12 cellular contexts compared by ENCODE assay signal in the genomic region with DNA sequence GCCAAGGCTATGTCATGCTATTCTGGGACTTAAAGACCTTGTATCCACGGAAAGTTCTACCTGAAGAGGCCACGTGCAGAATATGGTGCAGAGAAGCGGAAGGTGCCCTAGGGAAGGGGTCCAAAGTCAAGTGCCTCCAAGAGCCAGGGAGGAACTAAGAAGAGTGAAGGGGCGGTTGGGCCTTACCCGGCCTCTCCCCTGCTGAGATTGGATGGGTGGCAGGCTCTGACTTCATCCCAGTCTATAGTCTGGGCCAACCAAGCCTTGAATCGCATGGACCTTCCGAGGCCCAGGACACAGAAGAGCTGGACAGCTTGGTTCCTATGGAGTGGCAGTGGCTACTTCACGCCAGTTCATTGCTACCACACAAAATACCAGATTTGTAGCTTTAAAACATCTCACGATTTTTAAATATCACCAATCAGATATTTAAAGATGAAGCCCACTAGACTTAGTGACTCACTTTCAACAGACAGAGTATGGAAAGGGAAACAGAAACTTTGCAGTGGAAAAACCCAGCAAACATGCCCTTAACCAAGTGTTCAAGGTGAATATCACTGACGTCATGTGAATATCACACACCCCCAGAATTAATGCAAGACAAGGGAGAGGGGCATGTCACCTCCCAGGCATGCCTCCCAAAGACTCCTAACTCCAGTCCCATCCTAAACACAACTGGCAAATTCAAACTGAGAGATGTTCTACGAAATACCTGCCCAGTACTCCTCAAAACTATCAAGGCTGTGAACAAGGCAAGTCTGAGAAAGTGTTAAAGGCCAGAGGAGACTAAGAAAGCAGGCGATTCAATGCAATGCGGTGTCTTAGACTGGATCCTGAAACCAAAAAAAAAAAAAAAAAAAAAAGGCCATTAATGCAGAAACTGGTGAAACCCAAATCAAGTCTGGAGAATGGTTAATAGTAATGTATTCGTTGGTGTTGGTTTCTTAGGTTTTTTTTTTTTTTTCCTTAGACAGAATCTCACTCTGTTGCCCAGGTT. TPM values are rescaled to one million over a fixed set of nuclear protein-coding genes. Genes with fewer than 3 reads are reported as not detected.
DNase-seq lines count a peak whose midpoint lies in the region; ATAC-seq, FAIRE-seq and TF ChIP-seq lines count a peak whose summit lies in the region.
"Had no signal": no experiment of that assay in that cellular context is flagged by ENCODE, and none has a peak within 500 bp of the region (broad histone marks: within the 10 kb centered on the region; RNA-seq: fewer than 3 reads in every experiment).

No MANE protein-coding gene starts in this region.

- H3K4me1 Mint-ChIP-seq in activated T-helper 17 cell treated with anti-CD3 and anti-CD28 coated beads, Interleukin-2, amount 50 U/mL, for 72 hours = peaks cover 13% of the 10 kb centered on the region

- peak overlapping the region; percentile 41 for H3K4me3 Mint-ChIP-seq in activated T-helper 17 cell treated with anti-CD3 and anti-CD28 coated beads, Interleukin-2, amount 50 U/mL, for 72 hours

- intact Hi-C loops in heart right ventricle (cut with DNase I) = loop anchor here in 1 of 10 donors (5.0 kb wide), 1 partner anchor 38 kb away; the partner anchor contains the start of gene PLEKHF1

- no peak overlapping the region for H3K4me2 ChIP-seq in A549

- peak; percentile 36 for FAIRE-seq in A549 (lab: Jason Lieb, UNC)
- FAIRE-seq: colon had no signal

- H3K4me1 ChIP-seq in A549 = no peaks in the 10 kb centered on the region
- peaks cover 3 to 34% (median 20%) of the 10 kb centered on the region in 9 donors for H3K4me1 ChIP-seq in heart right ventricle
- H3K4me1 ChIP-seq: foreskin keratinocyte had no signal

- no peak for TF ChIP-seq POLR2A in A549 (IDR thresholded peaks at IDR 0.05; ENCODE audit: low read length)

- DNase-seq in A549 (ENCODE audit: low read depth in 1 of 2, low spot score in 1 of 2) = no peak
- no peak for DNase-seq in heart right ventricle
- no peak for DNase-seq in cerebellum (ENCODE audit: low spot score)
- DNase-seq: foreskin keratinocyte, mesendoderm had no signal

- TF ChIP-seq CTCF in A549 (IDR thresholded peaks at IDR 0.05) (no peak), heart right ventricle (IDR thresholded peaks at IDR 0.05) (no peak)

- no peak for TF ChIP-seq EP300 in A549 (IDR thresholded peaks at IDR 0.05)

- peaks cover 80% of the 10 kb centered on the region for H3K36me3 Mint-ChIP-seq in activated T-helper 17 cell treated with anti-CD3 and anti-CD28 coated beads, Interleukin-2, amount 50 U/mL, for 72 hours (ENCODE audit: low read depth)

- CTCF ChIA-PET in A549 (lab: Yijun Ruan, JAX) = interaction anchor here (0.6 to 14.1 kb wide), 13 partner anchors 9 to 280 kb away, joined by 3 to 490 read pairs (median 4); partner anchors contain the start of gene POP4

- H3K36me3 ChIP-seq in heart right ventricle = peaks cover 0 to 80% (median 7%) of the 10 kb centered on the region in 9 donors

- ATAC-seq in A549 (no peak), GM18520 (IDR thresholded peaks at IDR 0.05; ENCODE audit: unreplicated experiment) (peak; percentile 58), HG02852 (IDR thresholded peaks at IDR 0.05; ENCODE audit: unreplicated experiment) (peak; percentile 62), heart right ventricle (no peak), HG03159 (IDR thresholded peaks at IDR 0.05; ENCODE audit: unreplicated experiment) (no peak), GM18517 (IDR thresholded peaks at IDR 0.05; ENCODE audit: unreplicated experiment) (no peak)
- ATAC-seq in activated T-helper 17 cell treated with anti-CD3 and anti-CD28 coated beads, Interleukin-2, amount 50 U/mL, for 72 hours (replicated peaks) = peak; percentile 91
- ATAC-seq: foreskin keratinocyte had no signal

- no peak for TF ChIP-seq RAD21 in A549 (conservative IDR thresholded peaks at IDR 0.05 in 1 of 2, IDR thresholded peaks at IDR 0.05 in 1 of 2)

- no peaks in the 10 kb centered on the region for H3K27me3 ChIP-seq in heart right ventricle
- H3K27me3 ChIP-seq: foreskin keratinocyte, right atrium auricular region had no signal

- no peaks in the 10 kb centered on the region for H3K9me3 Mint-ChIP-seq in activated T-helper 17 cell treated with anti-CD3 and anti-CD28 coated beads, Interleukin-2, amount 50 U/mL, for 72 hours

- 88% methylated on average over 14 of the region's 14 CpGs for WGBS in A549 (ENCODE audit: missing lambda C conversion rate)
- 88 to 90% methylated on average over 14 of the region's 14 CpGs for WGBS in heart right ventricle, 2 donors

- H3K9me3 ChIP-seq in A549 (no peaks in the 10 kb centered on the region), heart right ventricle (no peaks in the 10 kb centered on the region)
- H3K9me3 ChIP-seq: right atrium auricular region had no signal

- H3K27ac Mint-ChIP-seq in activated T-helper 17 cell treated with anti-CD3 and anti-CD28 coated beads, Interleukin-2, amount 50 U/mL, for 72 hours = peak overlapping the region; percentile 76

- POLR2A ChIA-PET in A549 (lab: Yijun Ruan, JAX) = interaction anchor here (1.0 kb wide), 1 partner anchor 10 kb away, joined by 3 read pairs; the partner anchor contains the start of gene C19orf12

- no peak overlapping the region for H3K4me3 ChIP-seq in A549
- H3K4me3 ChIP-seq in heart right ventricle = no peak overlapping the region
- H3K4me3 ChIP-seq: right atrium auricular region had no signal

- H3K27ac ChIP-seq in A549 (no peak overlapping the region), heart right ventricle (no peak overlapping the region)
- H3K27ac ChIP-seq: foreskin keratinocyte, right atrium auricular region had no signal

- no peaks in the 10 kb centered on the region for H3K27me3 Mint-ChIP-seq in activated T-helper 17 cell treated with anti-CD3 and anti-CD28 coated beads, Interleukin-2, amount 50 U/mL, for 72 hours

TF ChIP-seq in A549, 52 proteins besides CTCF, POLR2A, EP300 and RAD21:
- TF ChIP-seq MAZ (IDR thresholded peaks at IDR 0.05; ENCODE audit: borderline replicate concordance, low read depth, low read length) (no peak), JUN (IDR thresholded peaks at IDR 0.05) (no peak), HDAC2 (IDR thresholded peaks at IDR 0.05) (no peak)

RNA-seq across cellular contexts. Expression of gene C19orf12, which starts 10.2 kb away (rescaled TPM):
- 33.6 and 34.3 TPM in 2 replicates for polyA plus RNA-seq in A549 (2011; rRNA removed)
- polyA plus RNA-seq in A549 (2012; cell fraction: cytosol; rRNA removed) = 30.8 and 40.5 TPM in 2 replicates
- 35.7 and 36.4 TPM in 2 replicates for polyA plus RNA-seq in A549 (2012; cell fraction: nucleus; rRNA removed)
- 35.2 to 36.1 TPM (median 35.2 TPM) in 3 replicates for polyA plus RNA-seq in A549 (2017; fragmentation: RNase III; extraction: RNeasy Plus Mini Kit Qiagen cat#74134 plus additional on column Dnase treatment)
- polyA minus RNA-seq in A549 (2011; rRNA and poly(A)+ RNA removed) = 11.6 and 15.1 TPM in 2 replicates
- total RNA-seq in activated T-helper 17 cell treated with anti-CD3 and anti-CD28 coated beads, Interleukin-2, amount 50 U/mL, for 72 hours = 10 to 100 TPM; 34.5 to 39.1 TPM
- total RNA-seq in heart right ventricle = 10 to 100 TPM; 30.3 to 83.3 (median 40.0) TPM
- polyA plus RNA-seq in heart right ventricle = 10 to 100 TPM; 26.7 to 34.8 TPM
- total RNA-seq in cerebellum = 35.3 TPM

RNA-seq across cellular contexts. Expression of gene PLEKHF1, which starts 39.6 kb away (rescaled TPM):
- polyA plus RNA-seq in A549 (2011; rRNA removed) (2.1 and 2.3 TPM in 2 replicates), A549 (2017; fragmentation: RNase III; extraction: RNeasy Plus Mini Kit Qiagen cat#74134 plus additional on column Dnase treatment) (4.1 to 4.4 TPM (median 4.2 TPM) in 3 replicates), heart right ventricle (10 to 100 TPM; 38.8 to 47.9 TPM)
- 7.1 and 8.7 TPM in 2 replicates for polyA plus RNA-seq in A549 (2012; cell fraction: cytosol; rRNA removed)
- polyA plus RNA-seq in A549 (2012; cell fraction: nucleus; rRNA removed) = 9.8 and 13.2 TPM in 2 replicates
- polyA minus RNA-seq in A549 (2011; rRNA and poly(A)+ RNA removed) = 3.3 and 3.4 TPM in 2 replicates
- total RNA-seq in activated T-helper 17 cell treated with anti-CD3 and anti-CD28 coated beads, Interleukin-2, amount 50 U/mL, for 72 hours = 10 to 100 TPM; 34.4 to 40.3 TPM
- total RNA-seq in heart right ventricle (10 to 100 TPM in 9 of 10 donors, 1 to 10 TPM in 1; 7.0 to 38.8 (median 16.5) TPM), cerebellum (1.5 TPM)

Comparison
In these comparisons a context has a peak if more than half of its experiments do, and no peak if none do; other contexts are left out.
1. ATAC-seq: peak in GM18520 (single experiment), HG02852 (single experiment) and activated T-helper 17 cell treated with anti-CD3 and anti-CD28 coated beads, Interleukin-2, amount 50 U/mL, for 72 hours (single experiment); none in A549 (0 of 2), heart right ventricle (0 of 8), HG03159 (single experiment) and GM18517 (single experiment).